Comparison of ENCODE assay signal across 8 cellular contexts in the genomic region with DNA sequence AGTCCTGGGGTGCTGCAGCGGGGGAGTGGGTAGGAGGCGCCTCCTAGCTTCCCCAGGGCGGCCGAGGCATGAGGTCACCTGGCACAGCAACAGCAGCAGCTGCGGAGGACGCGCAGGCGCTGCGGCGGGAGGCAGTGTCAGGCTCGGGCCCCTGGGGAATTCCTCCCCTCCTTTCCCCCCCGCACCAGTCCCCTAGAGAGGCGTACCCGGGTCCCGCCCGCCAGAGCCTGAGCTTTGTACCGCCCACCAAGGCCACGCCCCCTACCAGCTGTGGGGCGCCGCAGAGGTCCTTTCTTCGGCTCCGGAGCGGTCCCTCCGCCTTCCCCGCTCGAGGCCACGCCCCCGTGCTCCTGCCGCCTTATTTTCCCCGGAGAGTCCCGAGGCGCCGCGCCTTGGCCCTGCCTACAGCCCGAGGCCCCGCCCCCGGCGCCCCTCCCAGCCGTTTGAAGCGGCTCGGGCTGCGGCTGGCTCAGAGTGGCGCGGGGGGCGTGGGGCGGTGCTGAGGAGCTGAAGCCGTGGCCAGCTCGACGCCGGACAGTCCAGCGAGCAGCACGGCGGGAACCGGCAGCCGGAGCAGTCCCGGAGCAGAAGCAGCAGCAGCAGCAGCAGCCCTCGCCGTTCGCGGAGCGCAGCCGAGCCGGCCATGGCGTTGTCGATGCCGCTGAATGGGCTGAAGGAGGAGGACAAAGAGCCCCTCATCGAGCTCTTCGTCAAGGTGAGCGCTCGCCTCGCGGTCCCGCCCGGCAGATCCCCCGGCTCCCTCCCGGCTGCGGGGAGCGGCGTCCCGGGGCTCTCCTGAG. TPM values are rescaled to one million over a fixed set of nuclear protein-coding genes. Genes with fewer than 3 reads are reported as not detected.
DNase-seq lines count a peak whose midpoint lies in the region; ATAC-seq, FAIRE-seq and TF ChIP-seq lines count a peak whose summit lies in the region.

A gene (plus strand): TSS at position 537 of the 800 bp plus-strand sequence. CDS start 107 bp downstream, at position 644.

- H3K9ac ChIP-seq in SU-DHL-6 (ENCODE audit: low read length) = peak within 1 kb of the TSS; percentile 86

- H3K36me3 ChIP-seq in SU-DHL-6 (ENCODE audit: low read length) (peaks cover 7% of the 10 kb centered on the region), pancreas (no peaks in the 10 kb centered on the region), tibial artery (no peaks in the 10 kb centered on the region)

- no peaks in the 10 kb centered on the region for H3K9me3 ChIP-seq in SU-DHL-6 (ENCODE audit: insufficient read depth, low read length)
- H3K9me3 ChIP-seq in pancreas = no peaks in the 10 kb centered on the region
- H3K9me3 ChIP-seq in tibial artery = no peaks in the 10 kb centered on the region

- peak within 1 kb of the TSS; percentile 85 for H3K4me2 ChIP-seq in SU-DHL-6 (ENCODE audit: low read depth, low read length, poor library complexity, severe bottlenecking)

- peaks cover 24% of the 10 kb centered on the region for H3K27me3 Mint-ChIP-seq in activated naive CD8-positive, alpha-beta T cell treated with anti-CD3 and anti-CD28 coated beads, Interleukin-2, amount 10 ng/mL, durations not matched to agents 7 days and 5 days

- no peaks in the 10 kb centered on the region for H3K9me2 ChIP-seq in SU-DHL-6 (replicated peaks; ENCODE audit: insufficient read depth, low read length)

- H3K4me1 ChIP-seq in pancreas (peaks cover 0 to 4% (median 0%) of the 10 kb centered on the region in 3 donors), tibial artery (peaks cover 0 to 43% (median 24%) of the 10 kb centered on the region in 4 donors)

- H3K4me3 ChIP-seq in SU-DHL-6 (ENCODE audit: insufficient read depth, low read length, poor library complexity, severe bottlenecking) (peak within 1 kb of the TSS; percentile 92), pancreas (peak within 1 kb of the TSS; percentile 79 to 94 (median 92)), tibial artery (peak within 1 kb of the TSS; percentile 88 to 93)

- CTCF ChIA-PET in GM10248 (lab: Yijun Ruan, JAX) = interaction anchor here (0.6 to 3.8 kb wide), 20 partner anchors 9 to 103 kb away, joined by 3 to 21 read pairs (median 4); no protein-coding TSS in a partner anchor

- peak within 1 kb of the TSS; percentile 98 for H3K27ac ChIP-seq in SU-DHL-6 (ENCODE audit: low read depth, low read length)
- peak within 1 kb of the TSS; percentile 76 to 91 (median 86) for H3K27ac ChIP-seq in pancreas
- peak within 1 kb of the TSS; percentile 91 to 98 for H3K27ac ChIP-seq in tibial artery

- intact Hi-C loops in Right ventricle myocardium inferior (cut with DNase I) (loop anchor here (1.0 to 2.0 kb wide), 2 partner anchors 51 to 84 kb away; no protein-coding TSS in a partner anchor), pancreas (cut with DNase I) (no loop called here), tibial artery (cut with DNase I; ENCODE audit: low total_unique reads) (loop anchor here (5.0 to 10.0 kb wide), 2 partner anchors 50 to 62 kb away; no protein-coding TSS in a partner anchor)

- peaks cover 49% of the 10 kb centered on the region for H3F3A ChIP-seq in SU-DHL-6 (ENCODE audit: insufficient read depth)

- ATAC-seq in HG02610 (IDR thresholded peaks at IDR 0.05; ENCODE audit: unreplicated experiment) (peak; percentile 56), Right ventricle myocardium inferior (peak; percentile 96), pancreas (peak; percentile 92 to 98 (median 94))
- peak; percentile 91 for ATAC-seq in activated naive CD8-positive, alpha-beta T cell treated with anti-CD3 and anti-CD28 coated beads, Interleukin-2, amount 10 ng/mL, durations not matched to agents 7 days and 5 days (ENCODE audit: low read depth)

- peak; percentile 95 for DNase-seq in GM10248 (ENCODE audit: extremely low spot score)
- peak; percentile 99 for DNase-seq in NCI-H1105 (lab: John Stamatoyannopoulos, UW)
- DNase-seq in activated naive CD8-positive, alpha-beta T cell treated with anti-CD3 and anti-CD28 coated beads, Interleukin-2, amount 10 ng/mL, durations not matched to agents 7 days and 5 days = peak; percentile 100
- DNase-seq in Right ventricle myocardium inferior (ENCODE audit: missing footprints) = peak; percentile 100
- peak; percentile 100 for DNase-seq in pancreas
- DNase-seq in tibial artery = peak; percentile 99 to 100

- H3K9me3 Mint-ChIP-seq in activated naive CD8-positive, alpha-beta T cell treated with anti-CD3 and anti-CD28 coated beads, Interleukin-2, amount 10 ng/mL, durations not matched to agents 7 days and 5 days = no peaks in the 10 kb centered on the region

- FAIRE-seq in pancreas (lab: Jason Lieb, UNC) = peak; percentile 32

- H3K27ac Mint-ChIP-seq in activated naive CD8-positive, alpha-beta T cell treated with anti-CD3 and anti-CD28 coated beads, Interleukin-2, amount 10 ng/mL, durations not matched to agents 7 days and 5 days = peak within 1 kb of the TSS; percentile 83

- no peak within 1 kb of the TSS for H2AFZ ChIP-seq in SU-DHL-6 (ENCODE audit: low read depth, low read length, severe bottlenecking)

- peaks cover 36% of the 10 kb centered on the region for H3K79me2 ChIP-seq in SU-DHL-6 (ENCODE audit: insufficient read depth, low read length)

- no peaks in the 10 kb centered on the region for H3K36me3 Mint-ChIP-seq in activated naive CD8-positive, alpha-beta T cell treated with anti-CD3 and anti-CD28 coated beads, Interleukin-2, amount 10 ng/mL, durations not matched to agents 7 days and 5 days

- 0% methylated on average over 56 to 80 of the region's 80 CpGs for WGBS in pancreas, 2 donors

- H3K4me3 Mint-ChIP-seq in activated naive CD8-positive, alpha-beta T cell treated with anti-CD3 and anti-CD28 coated beads, Interleukin-2, amount 10 ng/mL, durations not matched to agents 7 days and 5 days = peak within 1 kb of the TSS; percentile 89

- POLR2A ChIA-PET in GM10248 (lab: Yijun Ruan, JAX) = interaction anchor here (0.5 to 2.1 kb wide), 11 partner anchors 11 to 1244 kb away, joined by 3 to 7 read pairs (median 4); a partner anchor contains a TSS
- POLR2A ChIA-PET in activated naive CD8-positive, alpha-beta T cell treated with anti-CD3 and anti-CD28 coated beads, Interleukin-2, amount 10 ng/mL, durations not matched to agents 7 days and 5 days (lab: Charles Lee) = interaction anchor here (0.6 to 1.5 kb wide), 10 partner anchors 14 to 487 kb away, joined by 3 to 6 read pairs (median 3); a partner anchor contains a TSS

- no peaks in the 10 kb centered on the region for H3K27me3 ChIP-seq in SU-DHL-6 (ENCODE audit: low read length)
- H3K27me3 ChIP-seq in pancreas = no peaks in the 10 kb centered on the region
- H3K27me3 ChIP-seq in tibial artery = no peaks in the 10 kb centered on the region

- peaks cover 26% of the 10 kb centered on the region for H3K4me1 Mint-ChIP-seq in activated naive CD8-positive, alpha-beta T cell treated with anti-CD3 and anti-CD28 coated beads, Interleukin-2, amount 10 ng/mL, durations not matched to agents 7 days and 5 days

- peak; percentile 53 for TF ChIP-seq CTCF in GM10248 (IDR thresholded peaks at IDR 0.05; ENCODE audit: control extremely low read depth, extremely low read depth, low read depth, missing control alignments)
- no peak for TF ChIP-seq CTCF in SU-DHL-6 (IDR thresholded peaks at IDR 0.05; ENCODE audit: insufficient read depth, low read length, poor library complexity, severe bottlenecking)
- TF ChIP-seq CTCF in pancreas (IDR thresholded peaks at IDR 0.05) = no peak
- TF ChIP-seq CTCF in tibial artery (IDR thresholded peaks at IDR 0.05) = no peak

- H4K20me1 ChIP-seq in SU-DHL-6 (ENCODE audit: low read depth, low read length) = no peaks in the 10 kb centered on the region

RNA-seq across cellular contexts. Expression of the gene that starts here (rescaled TPM):
- 1 to 10 TPM; 9.1 to 9.8 TPM for total RNA-seq in activated naive CD8-positive, alpha-beta T cell treated with anti-CD3 and anti-CD28 coated beads, Interleukin-2, amount 10 ng/mL, durations not matched to agents 7 days and 5 days
- total RNA-seq in Right ventricle myocardium inferior (406 TPM), pancreas (10 to 100 TPM; 16.8 to 86.7 (median 35.6) TPM)
- 10 to 100 TPM; 12.0 to 16.1 TPM for polyA plus RNA-seq in pancreas

Comparison
In these comparisons a context has a peak if more than half of its experiments do, and no peak if none do; other contexts are left out.
1. Peak in every context shown above with its lines: DNase-seq, ATAC-seq, H3K4me3 ChIP-seq and H3K27ac ChIP-seq.
2. intact Hi-C loops: an anchor here in Right ventricle myocardium inferior (1.0 to 2.0 kb wide) and tibial artery (5.0 to 10.0 kb wide); none called in pancreas.